1 cellular context compared by ENCODE assay signal in the genomic region with DNA sequence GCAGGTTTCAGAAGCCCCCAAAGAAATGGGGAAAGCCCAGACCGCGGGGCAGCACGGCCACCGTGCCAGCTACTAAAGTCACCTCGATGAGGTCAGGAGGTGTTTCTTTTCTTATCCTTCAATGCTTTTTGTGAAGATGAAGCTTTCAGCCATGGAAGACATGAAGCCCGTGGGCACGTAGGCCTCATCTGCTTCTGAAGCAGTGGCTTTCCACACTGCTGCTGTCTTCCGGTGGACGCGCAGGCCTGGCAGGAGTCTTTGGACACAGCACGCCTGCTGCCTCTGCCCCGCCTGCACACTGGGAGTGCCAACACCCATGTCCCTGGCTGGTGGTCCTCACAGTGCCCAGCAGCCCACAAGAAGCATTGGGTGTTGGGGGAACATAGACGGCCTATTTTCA.
TF ChIP-seq lines count a peak whose summit lies in the region.

No MANE protein-coding gene starts in this region.

TF ChIP-seq in H1, 55 proteins besides CTCF, POLR2A, EP300 and RAD21 (continued from another document):
- TF ChIP-seq, protein P1, sequence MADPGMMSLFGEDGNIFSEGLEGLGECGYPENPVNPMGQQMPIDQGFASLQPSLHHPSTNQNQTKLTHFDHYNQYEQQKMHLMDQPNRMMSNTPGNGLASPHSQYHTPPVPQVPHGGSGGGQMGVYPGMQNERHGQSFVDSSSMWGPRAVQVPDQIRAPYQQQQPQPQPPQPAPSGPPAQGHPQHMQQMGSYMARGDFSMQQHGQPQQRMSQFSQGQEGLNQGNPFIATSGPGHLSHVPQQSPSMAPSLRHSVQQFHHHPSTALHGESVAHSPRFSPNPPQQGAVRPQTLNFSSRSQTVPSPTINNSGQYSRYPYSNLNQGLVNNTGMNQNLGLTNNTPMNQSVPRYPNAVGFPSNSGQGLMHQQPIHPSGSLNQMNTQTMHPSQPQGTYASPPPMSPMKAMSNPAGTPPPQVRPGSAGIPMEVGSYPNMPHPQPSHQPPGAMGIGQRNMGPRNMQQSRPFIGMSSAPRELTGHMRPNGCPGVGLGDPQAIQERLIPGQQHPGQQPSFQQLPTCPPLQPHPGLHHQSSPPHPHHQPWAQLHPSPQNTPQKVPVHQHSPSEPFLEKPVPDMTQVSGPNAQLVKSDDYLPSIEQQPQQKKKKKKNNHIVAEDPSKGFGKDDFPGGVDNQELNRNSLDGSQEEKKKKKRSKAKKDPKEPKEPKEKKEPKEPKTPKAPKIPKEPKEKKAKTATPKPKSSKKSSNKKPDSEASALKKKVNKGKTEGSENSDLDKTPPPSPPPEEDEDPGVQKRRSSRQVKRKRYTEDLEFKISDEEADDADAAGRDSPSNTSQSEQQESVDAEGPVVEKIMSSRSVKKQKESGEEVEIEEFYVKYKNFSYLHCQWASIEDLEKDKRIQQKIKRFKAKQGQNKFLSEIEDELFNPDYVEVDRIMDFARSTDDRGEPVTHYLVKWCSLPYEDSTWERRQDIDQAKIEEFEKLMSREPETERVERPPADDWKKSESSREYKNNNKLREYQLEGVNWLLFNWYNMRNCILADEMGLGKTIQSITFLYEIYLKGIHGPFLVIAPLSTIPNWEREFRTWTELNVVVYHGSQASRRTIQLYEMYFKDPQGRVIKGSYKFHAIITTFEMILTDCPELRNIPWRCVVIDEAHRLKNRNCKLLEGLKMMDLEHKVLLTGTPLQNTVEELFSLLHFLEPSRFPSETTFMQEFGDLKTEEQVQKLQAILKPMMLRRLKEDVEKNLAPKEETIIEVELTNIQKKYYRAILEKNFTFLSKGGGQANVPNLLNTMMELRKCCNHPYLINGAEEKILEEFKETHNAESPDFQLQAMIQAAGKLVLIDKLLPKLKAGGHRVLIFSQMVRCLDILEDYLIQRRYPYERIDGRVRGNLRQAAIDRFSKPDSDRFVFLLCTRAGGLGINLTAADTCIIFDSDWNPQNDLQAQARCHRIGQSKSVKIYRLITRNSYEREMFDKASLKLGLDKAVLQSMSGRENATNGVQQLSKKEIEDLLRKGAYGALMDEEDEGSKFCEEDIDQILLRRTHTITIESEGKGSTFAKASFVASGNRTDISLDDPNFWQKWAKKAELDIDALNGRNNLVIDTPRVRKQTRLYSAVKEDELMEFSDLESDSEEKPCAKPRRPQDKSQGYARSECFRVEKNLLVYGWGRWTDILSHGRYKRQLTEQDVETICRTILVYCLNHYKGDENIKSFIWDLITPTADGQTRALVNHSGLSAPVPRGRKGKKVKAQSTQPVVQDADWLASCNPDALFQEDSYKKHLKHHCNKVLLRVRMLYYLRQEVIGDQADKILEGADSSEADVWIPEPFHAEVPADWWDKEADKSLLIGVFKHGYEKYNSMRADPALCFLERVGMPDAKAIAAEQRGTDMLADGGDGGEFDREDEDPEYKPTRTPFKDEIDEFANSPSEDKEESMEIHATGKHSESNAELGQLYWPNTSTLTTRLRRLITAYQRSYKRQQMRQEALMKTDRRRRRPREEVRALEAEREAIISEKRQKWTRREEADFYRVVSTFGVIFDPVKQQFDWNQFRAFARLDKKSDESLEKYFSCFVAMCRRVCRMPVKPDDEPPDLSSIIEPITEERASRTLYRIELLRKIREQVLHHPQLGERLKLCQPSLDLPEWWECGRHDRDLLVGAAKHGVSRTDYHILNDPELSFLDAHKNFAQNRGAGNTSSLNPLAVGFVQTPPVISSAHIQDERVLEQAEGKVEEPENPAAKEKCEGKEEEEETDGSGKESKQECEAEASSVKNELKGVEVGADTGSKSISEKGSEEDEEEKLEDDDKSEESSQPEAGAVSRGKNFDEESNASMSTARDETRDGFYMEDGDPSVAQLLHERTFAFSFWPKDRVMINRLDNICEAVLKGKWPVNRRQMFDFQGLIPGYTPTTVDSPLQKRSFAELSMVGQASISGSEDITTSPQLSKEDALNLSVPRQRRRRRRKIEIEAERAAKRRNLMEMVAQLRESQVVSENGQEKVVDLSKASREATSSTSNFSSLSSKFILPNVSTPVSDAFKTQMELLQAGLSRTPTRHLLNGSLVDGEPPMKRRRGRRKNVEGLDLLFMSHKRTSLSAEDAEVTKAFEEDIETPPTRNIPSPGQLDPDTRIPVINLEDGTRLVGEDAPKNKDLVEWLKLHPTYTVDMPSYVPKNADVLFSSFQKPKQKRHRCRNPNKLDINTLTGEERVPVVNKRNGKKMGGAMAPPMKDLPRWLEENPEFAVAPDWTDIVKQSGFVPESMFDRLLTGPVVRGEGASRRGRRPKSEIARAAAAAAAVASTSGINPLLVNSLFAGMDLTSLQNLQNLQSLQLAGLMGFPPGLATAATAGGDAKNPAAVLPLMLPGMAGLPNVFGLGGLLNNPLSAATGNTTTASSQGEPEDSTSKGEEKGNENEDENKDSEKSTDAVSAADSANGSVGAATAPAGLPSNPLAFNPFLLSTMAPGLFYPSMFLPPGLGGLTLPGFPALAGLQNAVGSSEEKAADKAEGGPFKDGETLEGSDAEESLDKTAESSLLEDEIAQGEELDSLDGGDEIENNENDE (IDR thresholded peaks at IDR 0.05; ENCODE audit: insufficient replicate concordance, low read length): no peak
- no peak for TF ChIP-seq HDAC2 (IDR thresholded peaks at IDR 0.05; ENCODE audit: borderline replicate concordance in 1 of 2, low read depth in 2 of 2, low read length in 2 of 2)
- no peak for TF ChIP-seq SP4 (IDR thresholded peaks at IDR 0.05; ENCODE audit: low read length)
- TF ChIP-seq NRF1 (IDR thresholded peaks at IDR 0.05; ENCODE audit: low read depth, low read length): no peak
- TF ChIP-seq RFX5 (IDR thresholded peaks at IDR 0.05; ENCODE audit: borderline replicate concordance, low read depth, low read length): no peak
